In the genomic region with DNA sequence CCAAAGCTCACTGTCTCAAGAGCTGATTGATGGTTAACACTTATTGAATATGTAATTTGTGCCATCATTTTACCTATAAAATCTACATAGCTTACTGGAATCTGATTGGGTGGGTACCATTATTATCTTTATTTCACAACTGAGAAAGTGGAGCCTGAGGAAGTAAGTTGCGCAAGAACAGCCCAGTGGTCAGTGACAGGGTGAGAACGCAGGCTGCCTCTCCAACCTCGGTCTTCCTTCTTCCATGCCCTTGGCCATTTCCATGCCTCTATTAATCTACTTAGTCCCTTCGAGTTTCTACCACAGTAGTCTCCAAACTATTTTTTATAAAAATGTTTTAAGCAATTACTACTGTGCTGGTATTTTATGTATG, we compare ENCODE assay signal across 23 cellular contexts.
A peak's percentile ranks its signal among the peaks of the same experiment; 100 is the strongest.
DNase-seq lines count a peak whose midpoint lies in the region; ATAC-seq, FAIRE-seq and TF ChIP-seq lines count a peak whose summit lies in the region.
"Had no signal": no experiment of that assay in that cellular context is flagged by ENCODE, and none has a peak within 500 bp of the region (broad histone marks: within the 10 kb centered on the region; RNA-seq: fewer than 3 reads in every experiment).

No MANE protein-coding gene starts in this region.

- POLR2A ChIA-PET in H1 (lab: Charles Lee; ENCODE audit: partially characterized antibody): no interaction called here

- H2BK20ac ChIP-seq in H1 (ENCODE audit: low read length): no peak overlapping the region

- no peak overlapping the region for H2AK5ac ChIP-seq in H1 (ENCODE audit: low read depth, low read length)

- TF ChIP-seq EP300 in Ishikawa (IDR thresholded peaks at IDR 0.05; ENCODE audit: borderline replicate concordance): no peak
- no peak for TF ChIP-seq EP300 in H1 (IDR thresholded peaks at IDR 0.05; ENCODE audit: borderline replicate concordance in 1 of 2, low read depth in 2 of 2, low read length in 2 of 2)

- H4K5ac ChIP-seq in H1 (ENCODE audit: insufficient read length, low read depth, low read length): no peak overlapping the region

- H2BK5ac ChIP-seq in H1 (ENCODE audit: low read depth, low read length): no peak overlapping the region

- no peak overlapping the region for H2BK15ac ChIP-seq in H1 (ENCODE audit: low read length)

- ATAC-seq in HG03354 (IDR thresholded peaks at IDR 0.05; ENCODE audit: poor library complexity, severe bottlenecking, unreplicated experiment) (no peak), GM19324 (IDR thresholded peaks at IDR 0.05; ENCODE audit: low FRiP score, unreplicated experiment) (no peak)

- H4K8ac ChIP-seq in H1 (ENCODE audit: extremely low read depth, insufficient read depth, low read length): no peak overlapping the region

- H2BK120ac ChIP-seq in H1 (replicated peaks; ENCODE audit: low read depth, low read length): no peak overlapping the region

- DNase-seq in RCC 7860 (ENCODE audit: low spot score) (peak; percentile 13), H1 (ENCODE audit: low read depth in 1 of 2, low spot score in 2 of 2) (no peak), renal cortical epithelial cell (ENCODE audit: low read depth) (peak; percentile 2), NCI-H2029 treated with DMSO at 0.1 percent for 48 hours (lab: John Stamatoyannopoulos, UW) (no peak)
- DNase-seq: activated CD4-positive, alpha-beta T cell treated with anti-CD3 and anti-CD28 coated beads, Interleukin-2, amount 50 U/mL, for 4 hours; activated CD8-positive, alpha-beta memory T cell treated with anti-CD3 and anti-CD28 coated beads, Interleukin-2, amount 50 U/mL, for 4 hours; DMS79 treated with DMSO at 0.1 percent for 48 hours; effector CD4-positive, alpha-beta T cell; erythroblast; mesendoderm; naive B cell; NCI-H187 treated with DMSO at 0.1 percent for 48 hours; NCI-H446; SJCRH30; stimulated activated CD4-positive, alpha-beta T cell treated with anti-CD3 and anti-CD28 coated beads, Interleukin-12 subunit alpha, Interleukin-12 subunit beta, amount 100 ng/mL, for 4 hours; stimulated activated CD4-positive, alpha-beta T cell treated with anti-CD3 and anti-CD28 coated beads, Interleukin-4, amount 100 ng/mL, for 4 hours; stimulated activated naive CD8-positive, alpha-beta T cell treated with anti-CD3 and anti-CD28 coated beads, Interleukin-15, Interleukin-2, amounts not matched to agents 100 U/mL and 50 U/mL, for 24 hours; T-helper 2 cell; WERI-Rb-1 had no signal

- no peaks in the 10 kb centered on the region for H4K20me1 ChIP-seq in H1 (replicated peaks in 1 of 2; ENCODE audit: control insufficient read depth in 1 of 2, insufficient read depth in 2 of 2, low read length in 2 of 2)

- CTCF ChIA-PET in H1 (lab: Charles Lee; ENCODE audit: partially characterized antibody): no interaction called here

- FAIRE-seq in RCC 7860 (lab: Jason Lieb, UNC) (no peak), H1 (lab: Jason Lieb, UNC) (no peak)

- H3K79me1 ChIP-seq in H1 (ENCODE audit: low read depth, low read length): no peaks in the 10 kb centered on the region

- H3K9ac ChIP-seq in H1 (replicated peaks in 1 of 4; ENCODE audit: extremely low read depth in 1 of 4, low read depth in 3 of 4, low read length in 3 of 4): no peak overlapping the region

- H3K56ac ChIP-seq in H1 (replicated peaks; ENCODE audit: insufficient read length, low read depth, low read length): no peak overlapping the region

- TF ChIP-seq CTCF in H1 (IDR thresholded peaks at IDR 0.05; ENCODE audit: control extremely low read depth in 1 of 3, insufficient read depth in 1 of 3, low read depth in 1 of 3, low read length in 3 of 3): no peak

- no peaks in the 10 kb centered on the region for H3K36me3 ChIP-seq in H1 (ENCODE audit: control insufficient read depth in 2 of 4, insufficient read depth in 4 of 4, low read length in 3 of 4)
- H3K36me3 ChIP-seq: SJCRH30, thyroid gland, WERI-Rb-1 had no signal

- no peaks in the 10 kb centered on the region for H3K27me3 ChIP-seq in H1 (replicated peaks in 1 of 4; ENCODE audit: control insufficient read depth in 3 of 4, extremely low read depth in 1 of 4, insufficient read depth in 3 of 4, low read length in 3 of 4)
- H3K27me3 ChIP-seq: SJCRH30, thyroid gland had no signal

- TF ChIP-seq RAD21 in Ishikawa (IDR thresholded peaks at IDR 0.05; ENCODE audit: low read depth) (no peak), H1 (IDR thresholded peaks at IDR 0.05 in 1 of 2, conservative IDR thresholded peaks at IDR 0.05 in 1 of 2; ENCODE audit: low read depth in 2 of 2, low read length in 2 of 2) (no peak)

- 94% methylated on average over 4 of the region's 4 CpGs; no CpG with 5 or more reads in 1 of the 2 experiments for WGBS in H1 (ENCODE audit: extremely low coverage in 1 of 2, insufficient coverage in 1 of 2, insufficient read length in 1 of 2, insufficient replicate concordance in 2 of 2, low coverage in 1 of 2, low lambda C conversion rate in 2 of 2, missing lambda C conversion rate in 1 of 2), 2 experiments

- no peak overlapping the region for H3K4me3 ChIP-seq in H1 (ENCODE audit: extremely low read depth in 1 of 4, insufficient read depth in 2 of 4, low read depth in 3 of 4, low read length in 4 of 4)
- H3K4me3 ChIP-seq: SJCRH30, thyroid gland had no signal

- H3K4me1 ChIP-seq in H1 (replicated peaks in 1 of 4; ENCODE audit: control insufficient read depth in 3 of 4, insufficient read depth in 4 of 4, low read length in 3 of 4): no peaks in the 10 kb centered on the region
- H3K4me1 ChIP-seq: SJCRH30, thyroid gland had no signal

- no peak overlapping the region for H3K18ac ChIP-seq in H1 (ENCODE audit: extremely low read depth, low read length)

- no peak overlapping the region for H3K4me2 ChIP-seq in H1 (ENCODE audit: insufficient read depth in 1 of 2, low read depth in 2 of 2, low read length in 2 of 2)

- no peak overlapping the region for H3K4ac ChIP-seq in H1 (replicated peaks; ENCODE audit: insufficient read length, low read depth, low read length)

- no peaks in the 10 kb centered on the region for H3K79me2 ChIP-seq in H1 (ENCODE audit: control insufficient read depth in 1 of 2, insufficient read depth in 2 of 2, low read length in 2 of 2)

- no peak overlapping the region for H3K23ac ChIP-seq in H1 (ENCODE audit: insufficient read length)

- TF ChIP-seq POLR2A in H1 (IDR thresholded peaks at IDR 0.05; ENCODE audit: control extremely low read depth in 1 of 2, low read depth in 2 of 2, low read length in 2 of 2): no peak

- H3K14ac ChIP-seq in H1 (ENCODE audit: insufficient read length): no peak overlapping the region

- H3K27ac ChIP-seq in H1 (ENCODE audit: low read depth, low read length): no peak overlapping the region
- H3K27ac ChIP-seq: SJCRH30, thyroid gland, WERI-Rb-1 had no signal

- no peak overlapping the region for H2BK12ac ChIP-seq in H1 (ENCODE audit: low read depth, low read length)

- H4K91ac ChIP-seq in H1 (replicated peaks; ENCODE audit: insufficient read length, low read length): no peak overlapping the region

- H3K9me3 ChIP-seq in H1 (ENCODE audit: insufficient read depth in 2 of 2, low read depth in 1 of 2, low read length in 1 of 2): no peaks in the 10 kb centered on the region
- H3K9me3 ChIP-seq: SJCRH30, thyroid gland had no signal

- H2AFZ ChIP-seq in H1 (ENCODE audit: low read length): no peak overlapping the region

- no peaks in the 10 kb centered on the region for H3K23me2 ChIP-seq in H1 (ENCODE audit: low read depth, low read length)

TF ChIP-seq in H1, 55 proteins besides CTCF, POLR2A, EP300 and RAD21:
- TF ChIP-seq RXRA (IDR thresholded peaks at IDR 0.05; ENCODE audit: insufficient read depth, low read depth, low read length) (no peak), CEBPB (IDR thresholded peaks at IDR 0.05; ENCODE audit: low read depth, low read length) (peak; percentile 86)

Comparison
In these comparisons a context has a peak if more than half of its experiments do, and no peak if none do; other contexts are left out.
1. DNase-seq: peak in RCC 7860 (single experiment) and renal cortical epithelial cell (single experiment); none in H1 (0 of 2) and NCI-H2029 treated with DMSO at 0.1 percent for 48 hours (single experiment).